In genomic region chr7:98409843-98410242, GRCh38 we compare ENCODE assay signal across 20 cellular contexts. TPM values are rescaled to one million over a fixed set of nuclear protein-coding genes. Genes with fewer than 3 reads are reported as not detected.
A peak's percentile ranks its signal among the peaks of the same experiment; 100 is the strongest.
DNase-seq lines count a peak whose midpoint lies in the region; ATAC-seq, FAIRE-seq and TF ChIP-seq lines count a peak whose summit lies in the region.
"Had no signal": no experiment of that assay in that cellular context is flagged by ENCODE, and none has a peak within 500 bp of the region (broad histone marks: within the 10 kb centered on the region; RNA-seq: fewer than 3 reads in every experiment).

No MANE protein-coding gene starts in this region.

- no peaks in the 10 kb centered on the region for H3F3A ChIP-seq in smooth muscle cell (ENCODE audit: low read depth)

- peaks cover 30% of the 10 kb centered on the region for H3K4me1 ChIP-seq in A549
- peaks cover 9% of the 10 kb centered on the region for H3K4me1 ChIP-seq in body of pancreas
- peaks cover 0 to 9% (median 2%) of the 10 kb centered on the region in 3 donors for H3K4me1 ChIP-seq in pancreas
- H3K4me1 ChIP-seq in thyroid gland, result no peaks in the 10 kb centered on the region
- H3K4me1 ChIP-seq in smooth muscle cell (ENCODE audit: low read depth), result no peaks in the 10 kb centered on the region
- no peaks in the 10 kb centered on the region for H3K4me1 ChIP-seq in Caco-2
- H3K4me1 ChIP-seq: BE2C had no signal

- TF ChIP-seq EP300 in A549 (IDR thresholded peaks at IDR 0.05), result peak in 1 of 2 experiments; percentile 47; a peak in 1 of 5 replicates

- H3K27ac ChIP-seq in A549 (peak overlapping the region; percentile 79 to 82), body of pancreas (no peak overlapping the region), pancreas (peak overlapping the region in 2 of 4 donors; percentile 50 to 72), thyroid gland (no peak overlapping the region), smooth muscle cell (ENCODE audit: low read depth) (no peak overlapping the region)
- H3K27ac ChIP-seq: KMS-11 had no signal

- DNase-seq in A549 (ENCODE audit: low read depth in 1 of 2, low spot score in 1 of 2) (peak in 1 of 2 experiments; percentile 83), LNCaP clone FGC (ENCODE audit: low read depth) (peak; percentile 85), body of pancreas (no peak), pancreas (no peak), thyroid gland (no peak), smooth muscle cell (lab: John Stamatoyannopoulos, UW; ENCODE audit: unreplicated experiment) (no peak), Caco-2 (no peak)
- DNase-seq: BE2C; CD4-positive, CD25-positive, alpha-beta regulatory T cell; HCEC 1CT; IMR-90; NCI-H1694 treated with DMSO at 0.1 percent for 48 hours had no signal

- TF ChIP-seq CTCF in A549 (IDR thresholded peaks at IDR 0.05) (no peak), LNCaP clone FGC (IDR thresholded peaks at IDR 0.05; ENCODE audit: control insufficient read depth, extremely low read depth, insufficient read depth) (no peak), body of pancreas (IDR thresholded peaks at IDR 0.05) (no peak), pancreas (IDR thresholded peaks at IDR 0.05) (no peak), thyroid gland (IDR thresholded peaks at IDR 0.05) (no peak), smooth muscle cell (IDR thresholded peaks at IDR 0.05; ENCODE audit: borderline replicate concordance, insufficient read depth, poor library complexity, severe bottlenecking) (no peak), Caco-2 (IDR thresholded peaks at IDR 0.05; ENCODE audit: insufficient read depth in 1 of 2, low read depth in 1 of 2, low read length in 1 of 2, severe bottlenecking in 1 of 2, unreplicated experiment in 1 of 2) (no peak)

- FAIRE-seq in A549 (lab: Jason Lieb, UNC) (no peak), pancreas (lab: Jason Lieb, UNC) (peak; percentile 85)
- FAIRE-seq: A204.1, G401.6, GM18507, HTR-8/SVneo had no signal

- CTCF ChIA-PET in A549 (lab: Yijun Ruan, JAX) (interaction anchor here (0.7 to 11.7 kb wide), 5 partner anchors 9 to 431 kb away, joined by 3 to 192 read pairs (median 5); partner anchors contain the start of gene BAIAP2L1), Caco-2 (lab: Charles Lee) (no interaction called here)

- no peaks in the 10 kb centered on the region for H3K27me3 Mint-ChIP-seq in Caco-2 (ENCODE audit: insufficient read depth, unreplicated experiment)

- no peak overlapping the region for H2AFZ ChIP-seq in smooth muscle cell (ENCODE audit: low read depth)
- H2AFZ ChIP-seq: GM23338 had no signal

- intact Hi-C loops in body of pancreas (cut with DNase I), result no loop called here
- intact Hi-C loops in pancreas (cut with DNase I), result loop anchor here in 2 of 3 donors (5.0 to 10.0 kb wide), 2 partner anchors 113 to 115 kb away; no protein-coding TSS in a partner anchor
- intact Hi-C loops in thyroid gland (cut with DNase I), result no loop called here
- intact Hi-C loops in Caco-2 (cut with micrococcal nuclease; ENCODE audit: unreplicated experiment), result no loop called here

- WGBS in A549 (ENCODE audit: missing lambda C conversion rate), result 16% methylated on average over 3 of the region's 3 CpGs
- WGBS in body of pancreas, 2 donors, result 55 to 61% methylated on average over 3 of the region's 3 CpGs
- 56 to 66% methylated on average over 3 of the region's 3 CpGs for WGBS in pancreas, 2 donors
- WGBS in thyroid gland, 2 donors, result 91 to 94% methylated on average over 3 of the region's 3 CpGs
- 94% methylated on average over 3 of the region's 3 CpGs for WGBS in smooth muscle cell (ENCODE audit: low lambda C conversion rate)

- no peaks in the 10 kb centered on the region for H3K9me3 ChIP-seq in A549
- no peaks in the 10 kb centered on the region for H3K9me3 ChIP-seq in body of pancreas
- no peaks in the 10 kb centered on the region for H3K9me3 ChIP-seq in pancreas
- H3K9me3 ChIP-seq in thyroid gland, result no peaks in the 10 kb centered on the region
- no peaks in the 10 kb centered on the region for H3K9me3 ChIP-seq in smooth muscle cell (replicated peaks; ENCODE audit: low read depth)
- H3K9me3 ChIP-seq in Caco-2, result no peaks in the 10 kb centered on the region
- H3K9me3 ChIP-seq: BE2C had no signal

- H3K27ac Mint-ChIP-seq in Caco-2 (ENCODE audit: unreplicated experiment), result no peak overlapping the region
- H3K27ac Mint-ChIP-seq: GM23338; T-helper 1 cell treated with Interleukin-12 subunit alpha and Interleukin-12 subunit beta and Interleukin-4 antibody, amounts not matched to agents 30 μg/mL and 1 μg/mL, for 36 hours had no signal

- POLR2A ChIA-PET in A549 (lab: Yijun Ruan, JAX), result interaction anchor here (0.6 to 1.2 kb wide), 3 partner anchors 9 to 40 kb away, joined by 4 to 7 read pairs (median 6); partner anchors contain the start of gene BAIAP2L1
- POLR2A ChIA-PET in Caco-2 (lab: Charles Lee), result no interaction called here

- H3K79me2 ChIP-seq in smooth muscle cell (ENCODE audit: low read depth), result no peaks in the 10 kb centered on the region

- no TSS peak for BruUV-seq in Caco-2 (replicated peaks; lab: Mats Ljungman, UMichigan)

- no peaks in the 10 kb centered on the region for H3K27me3 ChIP-seq in body of pancreas
- H3K27me3 ChIP-seq in pancreas, result no peaks in the 10 kb centered on the region
- H3K27me3 ChIP-seq in thyroid gland, result no peaks in the 10 kb centered on the region
- no peaks in the 10 kb centered on the region for H3K27me3 ChIP-seq in smooth muscle cell (ENCODE audit: low read depth)
- H3K27me3 ChIP-seq in Caco-2 (replicated peaks; ENCODE audit: control insufficient read depth, insufficient read depth, low read length), result no peaks in the 10 kb centered on the region

- H3K4me3 ChIP-seq in A549, result no peak overlapping the region
- H3K4me3 ChIP-seq in LNCaP clone FGC (ENCODE audit: low read depth, low read length), result no peak overlapping the region
- no peak overlapping the region for H3K4me3 ChIP-seq in body of pancreas
- no peak overlapping the region for H3K4me3 ChIP-seq in pancreas
- H3K4me3 ChIP-seq in thyroid gland (replicated peaks in 1 of 3), result no peak overlapping the region
- H3K4me3 ChIP-seq in smooth muscle cell, result no peak overlapping the region
- H3K4me3 ChIP-seq in Caco-2 (ENCODE audit: low read depth, low read length), result no peak overlapping the region
- H3K4me3 ChIP-seq: GM23338 had no signal

- TF ChIP-seq RAD21 in A549 (conservative IDR thresholded peaks at IDR 0.05 in 1 of 2, IDR thresholded peaks at IDR 0.05 in 1 of 2), result no peak

- no peaks in the 10 kb centered on the region for H3K36me3 ChIP-seq in body of pancreas (replicated peaks in 1 of 2; ENCODE audit: insufficient read depth in 1 of 2, low read depth in 2 of 2)
- no peaks in the 10 kb centered on the region for H3K36me3 ChIP-seq in pancreas
- no peaks in the 10 kb centered on the region for H3K36me3 ChIP-seq in thyroid gland
- no peaks in the 10 kb centered on the region for H3K36me3 ChIP-seq in smooth muscle cell (ENCODE audit: low read depth)
- H3K36me3 ChIP-seq in Caco-2 (ENCODE audit: control insufficient read depth, insufficient read depth, low read length), result no peaks in the 10 kb centered on the region
- H3K36me3 ChIP-seq: BE2C had no signal

- H3K9me3 Mint-ChIP-seq in Caco-2 (ENCODE audit: unreplicated experiment), result no peaks in the 10 kb centered on the region
- H3K9me3 Mint-ChIP-seq: CD4-positive, CD25-positive, alpha-beta regulatory T cell; GM23338; T-helper 1 cell treated with Interleukin-12 subunit alpha and Interleukin-12 subunit beta and Interleukin-4 antibody, amounts not matched to agents 30 μg/mL and 1 μg/mL, for 36 hours had no signal

- H3K4me1 Mint-ChIP-seq in Caco-2 (ENCODE audit: low read depth, unreplicated experiment), result no peaks in the 10 kb centered on the region
- H3K4me1 Mint-ChIP-seq: CD4-positive, CD25-positive, alpha-beta regulatory T cell; GM23338 had no signal

- H3K36me3 Mint-ChIP-seq in Caco-2 (ENCODE audit: insufficient read depth, unreplicated experiment), result no peaks in the 10 kb centered on the region
- H3K36me3 Mint-ChIP-seq: CD4-positive, CD25-positive, alpha-beta regulatory T cell had no signal

- H3K4me3 Mint-ChIP-seq in Caco-2 (ENCODE audit: unreplicated experiment), result no peak overlapping the region
- H3K4me3 Mint-ChIP-seq: CD4-positive, CD25-positive, alpha-beta regulatory T cell; GM23338; T-helper 1 cell treated with Interleukin-12 subunit alpha and Interleukin-12 subunit beta and Interleukin-4 antibody, amounts not matched to agents 30 μg/mL and 1 μg/mL, for 36 hours had no signal

- peak overlapping the region; percentile 60 for H3K4me2 ChIP-seq in A549
- H3K4me2 ChIP-seq in smooth muscle cell, result no peak overlapping the region
- H3K4me2 ChIP-seq: GM23338, KMS-11 had no signal

- no peaks in the 10 kb centered on the region for H4K20me1 ChIP-seq in smooth muscle cell (ENCODE audit: low read depth)

- TF ChIP-seq POLR2A in A549 (IDR thresholded peaks at IDR 0.05; ENCODE audit: low read length), result no peak
- no peak for TF ChIP-seq POLR2A in body of pancreas (IDR thresholded peaks at IDR 0.05)
- TF ChIP-seq POLR2A in thyroid gland (IDR thresholded peaks at IDR 0.05), result no peak

- peak; percentile 78 to 89 for ATAC-seq in A549
- ATAC-seq in body of pancreas, result peak; percentile 9
- ATAC-seq in pancreas, result peak in 3 of 4 donors; percentile 53 to 73 (median 63)
- ATAC-seq: GM23338, Panc1 had no signal

- H3K9ac ChIP-seq in smooth muscle cell (ENCODE audit: low read depth), result no peak overlapping the region
- H3K9ac ChIP-seq: KMS-11 had no signal

TF ChIP-seq in A549, 52 proteins besides CTCF, POLR2A, EP300 and RAD21 (continues in another document):
- no peak for TF ChIP-seq RCOR1 (IDR thresholded peaks at IDR 0.05; ENCODE audit: low read depth, low read length)
- TF ChIP-seq FOSL2 (IDR thresholded peaks at IDR 0.05), result no peak
- peak; percentile 35; the same call in 1 of the 2 replicates for TF ChIP-seq FOSL2 (CRISPR knock-in tag; IDR thresholded peaks at IDR 0.05)
- TF ChIP-seq GATA3 (IDR thresholded peaks at IDR 0.05; ENCODE audit: borderline replicate concordance), result peak; percentile 26; the same call in 1 of the 2 replicates
- TF ChIP-seq MAFK (IDR thresholded peaks at IDR 0.05; ENCODE audit: partially characterized antibody), result peak; percentile 9
- TF ChIP-seq JUNB (IDR thresholded peaks at IDR 0.05), result peak; percentile 46; the same call in 1 of the 2 replicates

RNA-seq across cellular contexts. Expression of gene BAIAP2L1, which starts 9.0 kb away (rescaled TPM):
- 79.1 and 89.3 TPM in 2 replicates for polyA plus RNA-seq in A549 (2011; rRNA removed)
- 56.6 and 59.7 TPM in 2 replicates for polyA plus RNA-seq in A549 (2012; cell fraction: cytosol; rRNA removed)
- 62.6 and 68.6 TPM in 2 replicates for polyA plus RNA-seq in A549 (2012; cell fraction: nucleus; rRNA removed)
- 39.4 to 45.9 TPM (median 40.4 TPM) in 3 replicates for polyA plus RNA-seq in A549 (2017; fragmentation: RNase III; extraction: RNeasy Plus Mini Kit Qiagen cat#74134 plus additional on column Dnase treatment)
- polyA minus RNA-seq in A549 (2011; rRNA and poly(A)+ RNA removed), result 57.4 and 62.0 TPM in 2 replicates
- 10 to 100 TPM; 15.8 to 23.1 TPM for total RNA-seq in body of pancreas
- 10 to 100 TPM; 18.8 to 31.5 (median 24.2) TPM for total RNA-seq in pancreas
- polyA plus RNA-seq in pancreas, result 10 to 100 TPM; 17.9 to 20.3 TPM
- 10 to 100 TPM; 15.3 to 28.2 (median 19.8) TPM for total RNA-seq in thyroid gland
- 55.1 and 63.1 TPM in 2 replicates for total RNA-seq in smooth muscle cell
- polyA plus RNA-seq in smooth muscle cell, result 45.0 and 47.2 TPM in 2 replicates
- total RNA-seq in Caco-2 (2022), result 60.9 and 66.9 TPM in 2 replicates

Comparison
In these comparisons a context has a peak if more than half of its experiments do, and no peak if none do; other contexts are left out.
1. ATAC-seq: peak in every context shown above with its lines; median percentile 84 in A549; 63 in pancreas; 9 in body of pancreas.
2. H3K27ac ChIP-seq: peak in A549 (2 of 2); none in body of pancreas (0 of 4), thyroid gland (0 of 3) and smooth muscle cell (single experiment).
3. intact Hi-C loops: an anchor here in pancreas (5.0 to 10.0 kb wide); none called in body of pancreas, thyroid gland and Caco-2.